ENCODE assay signal across 8 cellular contexts in genomic region chr7:123748734-123749536, GRCh38. TPM values are rescaled to one million over a fixed set of nuclear protein-coding genes. Genes with fewer than 3 reads are reported as not detected.
DNase-seq lines count a peak whose midpoint lies in the region; ATAC-seq and TF ChIP-seq lines count a peak whose summit lies in the region.

Gene WASL (minus strand): TSS chr7:123749003. CDS start chr7:123748734, 269 bp downstream.

- no peaks in the 10 kb centered on the region for H3K9me3 Mint-ChIP-seq in chondrocyte (ENCODE audit: low read depth)

- ATAC-seq in GM19025 (IDR thresholded peaks at IDR 0.05; ENCODE audit: low read depth, unreplicated experiment) (peak; percentile 82), HG03280 (IDR thresholded peaks at IDR 0.05; ENCODE audit: unreplicated experiment) (peak; percentile 75)

- DNase-seq in AG10803 (ENCODE audit: low read depth) = peak; percentile 91
- peak; percentile 96 for DNase-seq in NCI-H345 (lab: John Stamatoyannopoulos, UW)
- peak; percentile 77 to 82 for DNase-seq in activated CD4-positive, alpha-beta T cell treated with anti-CD3 and anti-CD28 coated beads for 24 hours (ENCODE audit: low read depth in 2 of 2)
- DNase-seq in chondrocyte (ENCODE audit: low spot score) = peak; percentile 95
- peak; percentile 21 for DNase-seq in kidney epithelial cell (ENCODE audit: low read depth)
- peak; percentile 91 for DNase-seq in stimulated activated CD4-positive, alpha-beta T cell treated with anti-CD3 and anti-CD28 coated beads, Interleukin-15, amount 100 ng/mL, for 24 hours

- H3K27ac Mint-ChIP-seq in chondrocyte (ENCODE audit: unreplicated experiment) = peak within 1 kb of the TSS; percentile 99

- peaks cover 62% of the 10 kb centered on the region for H3K4me1 Mint-ChIP-seq in chondrocyte (ENCODE audit: low read depth)

- H3K27me3 ChIP-seq in kidney epithelial cell (ENCODE audit: control insufficient read depth, insufficient read depth, low read length) = no peaks in the 10 kb centered on the region

- H3K4me3 ChIP-seq in AG10803 (ENCODE audit: low read length) (peak within 1 kb of the TSS; percentile 85), kidney epithelial cell (ENCODE audit: low read depth, low read length) (peak within 1 kb of the TSS; percentile 96)

- no peaks in the 10 kb centered on the region for H3K36me3 ChIP-seq in kidney epithelial cell (ENCODE audit: control insufficient read depth, insufficient read depth, low read length)

- peak within 1 kb of the TSS; percentile 98 for H3K4me3 Mint-ChIP-seq in chondrocyte (ENCODE audit: unreplicated experiment)

- TF ChIP-seq CTCF in AG10803 (conservative IDR thresholded peaks at IDR 0.05; ENCODE audit: low read length) = no peak
- TF ChIP-seq CTCF in chondrocyte (IDR thresholded peaks at IDR 0.05) = no peak
- TF ChIP-seq CTCF in kidney epithelial cell (IDR thresholded peaks at IDR 0.05; ENCODE audit: insufficient read depth, low read length, poor library complexity, severe bottlenecking) = no peak

- no peaks in the 10 kb centered on the region for H3K27me3 Mint-ChIP-seq in chondrocyte (ENCODE audit: low read depth)

- H3K36me3 Mint-ChIP-seq in chondrocyte (ENCODE audit: low read depth) = no peaks in the 10 kb centered on the region

RNA-seq across cellular contexts. Expression of gene WASL, which starts in this region (rescaled TPM):
- total RNA-seq in chondrocyte = 24.1 to 35.5 TPM (median 34.2 TPM) in 3 replicates
- 31.6 and 41.6 TPM in 2 replicates for total RNA-seq in kidney epithelial cell

Comparison
In these comparisons a context has a peak if more than half of its experiments do, and no peak if none do; other contexts are left out.
1. Peak in every context shown above with its lines: DNase-seq, ATAC-seq and H3K4me3 ChIP-seq.
2. DNase-seq: peak in every context shown above with its lines; median percentile 96 in NCI-H345; 95 in chondrocyte; 91 in AG10803; 91 in stimulated activated CD4-positive, alpha-beta T cell treated with anti-CD3 and anti-CD28 coated beads, Interleukin-15, amount 100 ng/mL, for 24 hours; 80 in activated CD4-positive, alpha-beta T cell treated with anti-CD3 and anti-CD28 coated beads for 24 hours; 21 in kidney epithelial cell.